25 cellular contexts compared by ENCODE assay signal in the genomic region with DNA sequence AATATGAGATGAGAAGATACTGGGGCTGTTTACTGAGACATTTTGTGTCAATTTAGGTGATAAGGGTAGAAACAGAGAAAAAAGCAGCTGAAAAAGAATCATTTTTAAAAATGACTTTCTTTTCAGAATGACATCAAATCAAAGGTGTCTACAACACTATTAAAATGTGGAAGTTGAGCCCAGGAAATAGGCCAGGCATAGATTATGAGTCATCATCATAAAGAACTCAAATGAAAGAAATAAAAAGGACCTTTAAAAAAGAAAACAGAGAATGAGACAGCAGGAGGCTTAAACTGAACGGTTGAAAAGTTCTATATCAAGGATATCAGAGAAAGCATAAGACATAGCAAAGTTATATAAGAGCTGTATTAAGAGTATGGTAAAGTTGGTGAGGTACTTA.
"Had no signal": no experiment of that assay in that cellular context is flagged by ENCODE, and none has a peak within 500 bp of the region (broad histone marks: within the 10 kb centered on the region; RNA-seq: fewer than 3 reads in every experiment).

No MANE protein-coding gene starts in this region.

- H3K4me1 ChIP-seq: pancreas, prostate gland, right lobe of liver, sigmoid colon, stomach, thyroid gland, tibial nerve, upper lobe of left lung, vagina had no signal

- H3K27ac ChIP-seq: neutrophil, pancreas, prostate gland, right lobe of liver, sigmoid colon, stomach, thoracic aorta, thyroid gland, tibial nerve, upper lobe of left lung, vagina had no signal

- FAIRE-seq: pancreas, small intestine, urothelium cell line had no signal

- DNase-seq: nephron progenitor cell; nucleus accumbens; pancreas; right cardiac atrium; right lobe of liver; sigmoid colon; small intestine; stimulated activated CD4-positive, alpha-beta T cell treated with anti-CD3 and anti-CD28 coated beads, Interleukin-15, amount 100 ng/mL, for 24 hours; stimulated activated CD4-positive, alpha-beta T cell treated with anti-CD3 and anti-CD28 coated beads, Interleukin-2, amount 100 ng/mL, for 24 hours; stimulated activated CD4-positive, alpha-beta T cell treated with anti-CD3 and anti-CD28 coated beads, Interleukin-2, amount 100 ng/mL, for 48 hours; stimulated activated CD4-positive, alpha-beta T cell treated with anti-CD3 and anti-CD28 coated beads, Interleukin-4, amount 100 ng/mL, for 24 hours; stimulated activated naive B cell treated with anti-CD40 and anti-IgM and Interleukin-4, amounts not matched to agents 10 μg/mL and 1 μg/mL and 100 μg/mL, for 72 hours; stimulated activated naive CD4-positive, alpha-beta T cell treated with Interleukin-2 at 50 U/mL for 16 hours; stomach; thyroid gland; trophoblast cell; upper lobe of left lung had no signal

- H3K36me3 ChIP-seq: neutrophil, pancreas, prostate gland, right lobe of liver, sigmoid colon, stomach, thoracic aorta, thyroid gland, tibial nerve, upper lobe of left lung, vagina had no signal

- H3K27me3 ChIP-seq: neutrophil, pancreas, right lobe of liver, sigmoid colon, stomach, thyroid gland, tibial nerve, upper lobe of left lung, vagina had no signal

- H3K4me3 ChIP-seq: pancreas, prostate gland, right lobe of liver, sigmoid colon, stomach, thoracic aorta, thyroid gland, tibial nerve, upper lobe of left lung, vagina had no signal

- ATAC-seq: natural killer cell treated with Interleukin-12 subunit alpha and Interleukin-12 subunit beta and Interleukin-15 and Interleukin-18, amount 100 ng/mL, for 72 hours; pancreas; right cardiac atrium; right lobe of liver; stimulated activated effector memory CD8-positive, alpha-beta T cell treated with anti-CD3 and anti-CD28 coated beads, Interleukin-12 subunit alpha, Interleukin-12 subunit beta, amount 100 ng/mL, for 72 hours; stimulated activated naive B cell treated with anti-CD40 and anti-IgM and Interleukin-4, amounts not matched to agents 10 μg/mL and 1 μg/mL and 100 μg/mL, for 72 hours had no signal

- H3K9me3 ChIP-seq: neutrophil, pancreas, prostate gland, right lobe of liver, thyroid gland, vagina had no signal
